ENCODE assay signal across 1 cellular context in genomic region chr3:13595001-13595421, GRCh38.
TF ChIP-seq lines count a peak whose summit lies in the region.

No MANE protein-coding gene starts in this region.

TF ChIP-seq in SK-N-SH, 30 proteins besides CTCF, POLR2A, EP300 and RAD21 (continued from another document):
- no peak for TF ChIP-seq PBX3 (IDR thresholded peaks at IDR 0.05)
- no peak for TF ChIP-seq ZBTB33 (IDR thresholded peaks at IDR 0.05; ENCODE audit: borderline replicate concordance, low read depth)
- TF ChIP-seq YY1 (IDR thresholded peaks at IDR 0.05; ENCODE audit: low read depth): no peak
- no peak for TF ChIP-seq USF1 (IDR thresholded peaks at IDR 0.05; ENCODE audit: borderline replicate concordance, low read depth)
- no peak for TF ChIP-seq TCF12 (IDR thresholded peaks at IDR 0.05)
- no peak for TF ChIP-seq SIN3A (IDR thresholded peaks at IDR 0.05; ENCODE audit: borderline replicate concordance, low read depth, low read length)
- TF ChIP-seq JUND (IDR thresholded peaks at IDR 0.05): no peak
- TF ChIP-seq TAF1 (IDR thresholded peaks at IDR 0.05; ENCODE audit: borderline replicate concordance, low read depth, low read length): no peak
